2 cellular contexts compared by ENCODE assay signal in the genomic region with DNA sequence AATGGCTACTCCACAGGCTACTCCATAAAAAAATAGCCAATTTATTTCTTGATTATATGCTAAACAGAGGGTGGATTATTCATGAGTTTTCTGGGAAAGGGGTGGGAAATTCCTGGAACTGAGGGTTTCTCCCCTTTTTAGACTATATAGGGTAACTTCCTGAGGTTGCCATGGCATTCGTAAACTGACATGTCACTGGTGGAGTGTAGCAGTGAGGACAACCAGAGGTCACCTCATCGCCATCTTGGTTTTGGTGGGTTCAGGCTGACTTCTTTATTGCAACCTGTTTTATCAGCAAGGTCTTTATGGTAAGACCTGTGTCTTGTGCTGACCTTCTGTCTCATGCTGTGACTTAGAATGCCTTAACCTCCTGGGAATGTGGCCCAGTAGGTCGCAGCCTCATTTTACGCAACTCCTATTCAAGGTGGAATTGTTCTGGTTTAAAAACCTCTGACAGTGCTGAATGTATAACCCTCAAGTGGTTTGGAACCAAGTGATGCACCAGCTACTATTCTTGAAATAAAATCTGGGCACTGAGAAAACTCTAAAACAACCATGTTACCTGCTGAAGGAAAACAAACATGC.
TF ChIP-seq lines count a peak whose summit lies in the region.

No MANE protein-coding gene starts in this region.

TF ChIP-seq in GM23338, 12 proteins besides CTCF, POLR2A, EP300 and RAD21 (continues in another document):
- TF ChIP-seq CREB1 (CRISPR knock-in tag; IDR thresholded peaks at IDR 0.05; ENCODE audit: low read depth): no peak
- TF ChIP-seq EZH2 (IDR thresholded peaks at IDR 0.05; ENCODE audit: low read depth, unreplicated experiment): no peak
- no peak for TF ChIP-seq POLR2AphosphoS5 (IDR thresholded peaks at IDR 0.05; ENCODE audit: low read depth)
- TF ChIP-seq EZH2phosphoT487 (IDR thresholded peaks at IDR 0.05; ENCODE audit: unreplicated experiment): no peak
- no peak for TF ChIP-seq ETS1 (IDR thresholded peaks at IDR 0.05)
- TF ChIP-seq, protein P1, sequence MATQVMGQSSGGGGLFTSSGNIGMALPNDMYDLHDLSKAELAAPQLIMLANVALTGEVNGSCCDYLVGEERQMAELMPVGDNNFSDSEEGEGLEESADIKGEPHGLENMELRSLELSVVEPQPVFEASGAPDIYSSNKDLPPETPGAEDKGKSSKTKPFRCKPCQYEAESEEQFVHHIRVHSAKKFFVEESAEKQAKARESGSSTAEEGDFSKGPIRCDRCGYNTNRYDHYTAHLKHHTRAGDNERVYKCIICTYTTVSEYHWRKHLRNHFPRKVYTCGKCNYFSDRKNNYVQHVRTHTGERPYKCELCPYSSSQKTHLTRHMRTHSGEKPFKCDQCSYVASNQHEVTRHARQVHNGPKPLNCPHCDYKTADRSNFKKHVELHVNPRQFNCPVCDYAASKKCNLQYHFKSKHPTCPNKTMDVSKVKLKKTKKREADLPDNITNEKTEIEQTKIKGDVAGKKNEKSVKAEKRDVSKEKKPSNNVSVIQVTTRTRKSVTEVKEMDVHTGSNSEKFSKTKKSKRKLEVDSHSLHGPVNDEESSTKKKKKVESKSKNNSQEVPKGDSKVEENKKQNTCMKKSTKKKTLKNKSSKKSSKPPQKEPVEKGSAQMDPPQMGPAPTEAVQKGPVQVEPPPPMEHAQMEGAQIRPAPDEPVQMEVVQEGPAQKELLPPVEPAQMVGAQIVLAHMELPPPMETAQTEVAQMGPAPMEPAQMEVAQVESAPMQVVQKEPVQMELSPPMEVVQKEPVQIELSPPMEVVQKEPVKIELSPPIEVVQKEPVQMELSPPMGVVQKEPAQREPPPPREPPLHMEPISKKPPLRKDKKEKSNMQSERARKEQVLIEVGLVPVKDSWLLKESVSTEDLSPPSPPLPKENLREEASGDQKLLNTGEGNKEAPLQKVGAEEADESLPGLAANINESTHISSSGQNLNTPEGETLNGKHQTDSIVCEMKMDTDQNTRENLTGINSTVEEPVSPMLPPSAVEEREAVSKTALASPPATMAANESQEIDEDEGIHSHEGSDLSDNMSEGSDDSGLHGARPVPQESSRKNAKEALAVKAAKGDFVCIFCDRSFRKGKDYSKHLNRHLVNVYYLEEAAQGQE (IDR thresholded peaks at IDR 0.05; ENCODE audit: unreplicated experiment): no peak
- TF ChIP-seq, protein P2, sequence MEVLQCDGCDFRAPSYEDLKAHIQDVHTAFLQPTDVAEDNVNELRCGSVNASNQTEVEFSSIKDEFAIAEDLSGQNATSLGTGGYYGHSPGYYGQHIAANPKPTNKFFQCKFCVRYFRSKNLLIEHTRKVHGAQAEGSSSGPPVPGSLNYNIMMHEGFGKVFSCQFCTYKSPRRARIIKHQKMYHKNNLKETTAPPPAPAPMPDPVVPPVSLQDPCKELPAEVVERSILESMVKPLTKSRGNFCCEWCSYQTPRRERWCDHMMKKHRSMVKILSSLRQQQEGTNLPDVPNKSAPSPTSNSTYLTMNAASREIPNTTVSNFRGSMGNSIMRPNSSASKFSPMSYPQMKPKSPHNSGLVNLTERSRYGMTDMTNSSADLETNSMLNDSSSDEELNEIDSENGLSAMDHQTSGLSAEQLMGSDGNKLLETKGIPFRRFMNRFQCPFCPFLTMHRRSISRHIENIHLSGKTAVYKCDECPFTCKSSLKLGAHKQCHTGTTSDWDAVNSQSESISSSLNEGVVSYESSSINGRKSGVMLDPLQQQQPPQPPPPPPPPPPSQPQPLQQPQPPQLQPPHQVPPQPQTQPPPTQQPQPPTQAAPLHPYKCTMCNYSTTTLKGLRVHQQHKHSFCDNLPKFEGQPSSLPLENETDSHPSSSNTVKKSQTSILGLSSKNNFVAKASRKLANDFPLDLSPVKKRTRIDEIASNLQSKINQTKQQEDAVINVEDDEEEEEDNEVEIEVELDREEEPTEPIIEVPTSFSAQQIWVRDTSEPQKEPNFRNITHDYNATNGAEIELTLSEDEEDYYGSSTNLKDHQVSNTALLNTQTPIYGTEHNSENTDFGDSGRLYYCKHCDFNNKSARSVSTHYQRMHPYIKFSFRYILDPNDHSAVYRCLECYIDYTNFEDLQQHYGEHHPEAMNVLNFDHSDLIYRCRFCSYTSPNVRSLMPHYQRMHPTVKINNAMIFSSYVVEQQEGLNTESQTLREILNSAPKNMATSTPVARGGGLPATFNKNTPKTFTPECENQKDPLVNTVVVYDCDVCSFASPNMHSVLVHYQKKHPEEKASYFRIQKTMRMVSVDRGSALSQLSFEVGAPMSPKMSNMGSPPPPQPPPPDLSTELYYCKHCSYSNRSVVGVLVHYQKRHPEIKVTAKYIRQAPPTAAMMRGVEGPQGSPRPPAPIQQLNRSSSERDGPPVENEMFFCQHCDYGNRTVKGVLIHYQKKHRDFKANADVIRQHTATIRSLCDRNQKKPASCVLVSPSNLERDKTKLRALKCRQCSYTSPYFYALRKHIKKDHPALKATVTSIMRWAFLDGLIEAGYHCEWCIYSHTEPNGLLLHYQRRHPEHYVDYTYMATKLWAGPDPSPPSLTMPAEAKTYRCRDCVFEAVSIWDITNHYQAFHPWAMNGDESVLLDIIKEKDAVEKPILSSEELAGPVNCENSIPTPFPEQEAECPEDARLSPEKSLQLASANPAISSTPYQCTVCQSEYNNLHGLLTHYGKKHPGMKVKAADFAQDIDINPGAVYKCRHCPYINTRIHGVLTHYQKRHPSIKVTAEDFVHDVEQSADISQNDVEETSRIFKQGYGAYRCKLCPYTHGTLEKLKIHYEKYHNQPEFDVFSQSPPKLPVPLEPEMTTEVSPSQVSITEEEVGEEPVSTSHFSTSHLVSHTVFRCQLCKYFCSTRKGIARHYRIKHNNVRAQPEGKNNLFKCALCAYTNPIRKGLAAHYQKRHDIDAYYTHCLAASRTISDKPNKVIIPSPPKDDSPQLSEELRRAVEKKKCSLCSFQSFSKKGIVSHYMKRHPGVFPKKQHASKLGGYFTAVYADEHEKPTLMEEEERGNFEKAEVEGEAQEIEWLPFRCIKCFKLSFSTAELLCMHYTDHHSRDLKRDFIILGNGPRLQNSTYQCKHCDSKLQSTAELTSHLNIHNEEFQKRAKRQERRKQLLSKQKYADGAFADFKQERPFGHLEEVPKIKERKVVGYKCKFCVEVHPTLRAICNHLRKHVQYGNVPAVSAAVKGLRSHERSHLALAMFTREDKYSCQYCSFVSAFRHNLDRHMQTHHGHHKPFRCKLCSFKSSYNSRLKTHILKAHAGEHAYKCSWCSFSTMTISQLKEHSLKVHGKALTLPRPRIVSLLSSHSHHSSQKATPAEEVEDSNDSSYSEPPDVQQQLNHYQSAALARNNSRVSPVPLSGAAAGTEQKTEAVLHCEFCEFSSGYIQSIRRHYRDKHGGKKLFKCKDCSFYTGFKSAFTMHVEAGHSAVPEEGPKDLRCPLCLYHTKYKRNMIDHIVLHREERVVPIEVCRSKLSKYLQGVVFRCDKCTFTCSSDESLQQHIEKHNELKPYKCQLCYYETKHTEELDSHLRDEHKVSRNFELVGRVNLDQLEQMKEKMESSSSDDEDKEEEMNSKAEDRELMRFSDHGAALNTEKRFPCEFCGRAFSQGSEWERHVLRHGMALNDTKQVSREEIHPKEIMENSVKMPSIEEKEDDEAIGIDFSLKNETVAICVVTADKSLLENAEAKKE (CRISPR knock-in tag; IDR thresholded peaks at IDR 0.05): no peak
- no peak for TF ChIP-seq STAT1 (IDR thresholded peaks at IDR 0.05; ENCODE audit: unreplicated experiment)
- no peak for TF ChIP-seq JUNB (IDR thresholded peaks at IDR 0.05; ENCODE audit: unreplicated experiment)

TF ChIP-seq in K562, 482 proteins besides CTCF, POLR2A, EP300 and RAD21:
- TF ChIP-seq, protein P3, sequence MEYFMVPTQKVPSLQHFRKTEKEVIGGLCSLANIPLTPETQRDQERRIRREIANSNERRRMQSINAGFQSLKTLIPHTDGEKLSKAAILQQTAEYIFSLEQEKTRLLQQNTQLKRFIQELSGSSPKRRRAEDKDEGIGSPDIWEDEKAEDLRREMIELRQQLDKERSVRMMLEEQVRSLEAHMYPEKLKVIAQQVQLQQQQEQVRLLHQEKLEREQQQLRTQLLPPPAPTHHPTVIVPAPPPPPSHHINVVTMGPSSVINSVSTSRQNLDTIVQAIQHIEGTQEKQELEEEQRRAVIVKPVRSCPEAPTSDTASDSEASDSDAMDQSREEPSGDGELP (CRISPR knock-in tag; IDR thresholded peaks at IDR 0.05; ENCODE audit: borderline replicate concordance): no peak
- TF ChIP-seq, protein P4, sequence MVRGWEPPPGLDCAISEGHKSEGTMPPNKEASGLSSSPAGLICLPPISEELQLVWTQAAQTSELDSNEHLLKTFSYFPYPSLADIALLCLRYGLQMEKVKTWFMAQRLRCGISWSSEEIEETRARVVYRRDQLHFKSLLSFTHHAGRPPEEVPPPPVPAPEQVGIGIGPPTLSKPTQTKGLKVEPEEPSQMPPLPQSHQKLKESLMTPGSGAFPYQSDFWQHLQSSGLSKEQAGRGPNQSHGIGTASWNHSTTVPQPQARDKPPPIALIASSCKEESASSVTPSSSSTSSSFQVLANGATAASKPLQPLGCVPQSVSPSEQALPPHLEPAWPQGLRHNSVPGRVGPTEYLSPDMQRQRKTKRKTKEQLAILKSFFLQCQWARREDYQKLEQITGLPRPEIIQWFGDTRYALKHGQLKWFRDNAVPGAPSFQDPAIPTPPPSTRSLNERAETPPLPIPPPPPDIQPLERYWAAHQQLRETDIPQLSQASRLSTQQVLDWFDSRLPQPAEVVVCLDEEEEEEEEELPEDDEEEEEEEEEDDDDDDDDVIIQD (CRISPR knock-in tag; IDR thresholded peaks at IDR 0.05): no peak
- no peak for TF ChIP-seq ZNF644 (tag; IDR thresholded peaks at IDR 0.05; ENCODE audit: low read depth)
- no peak for TF ChIP-seq PBX2 (CRISPR knock-in tag; IDR thresholded peaks at IDR 0.05; ENCODE audit: low read depth)
- TF ChIP-seq PBX2 (tag; conservative IDR thresholded peaks at IDR 0.05; ENCODE audit: low read depth): no peak
- TF ChIP-seq, protein P5, sequence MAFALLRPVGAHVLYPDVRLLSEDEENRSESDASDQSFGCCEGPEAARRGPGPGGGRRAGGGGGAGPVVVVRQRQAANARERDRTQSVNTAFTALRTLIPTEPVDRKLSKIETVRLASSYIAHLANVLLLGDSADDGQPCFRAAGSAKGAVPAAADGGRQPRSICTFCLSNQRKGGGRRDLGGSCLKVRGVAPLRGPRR (CRISPR knock-in tag; IDR thresholded peaks at IDR 0.05): no peak
- TF ChIP-seq VEZF1 (CRISPR knock-in tag; IDR thresholded peaks at IDR 0.05): no peak
- no peak for TF ChIP-seq TOE1 (IDR thresholded peaks at IDR 0.05; ENCODE audit: borderline replicate concordance)
- TF ChIP-seq TOE1 (CRISPR knock-in tag; IDR thresholded peaks at IDR 0.05; ENCODE audit: borderline replicate concordance, low read depth): no peak
- no peak for TF ChIP-seq NELFE (IDR thresholded peaks at IDR 0.05; ENCODE audit: insufficient read depth, insufficient read length)
- no peak for TF ChIP-seq ZNF408 (CRISPR knock-in tag; IDR thresholded peaks at IDR 0.05; ENCODE audit: low read depth)
- TF ChIP-seq MECOM (CRISPR knock-in tag; IDR thresholded peaks at IDR 0.05): no peak
- TF ChIP-seq, protein P6, sequence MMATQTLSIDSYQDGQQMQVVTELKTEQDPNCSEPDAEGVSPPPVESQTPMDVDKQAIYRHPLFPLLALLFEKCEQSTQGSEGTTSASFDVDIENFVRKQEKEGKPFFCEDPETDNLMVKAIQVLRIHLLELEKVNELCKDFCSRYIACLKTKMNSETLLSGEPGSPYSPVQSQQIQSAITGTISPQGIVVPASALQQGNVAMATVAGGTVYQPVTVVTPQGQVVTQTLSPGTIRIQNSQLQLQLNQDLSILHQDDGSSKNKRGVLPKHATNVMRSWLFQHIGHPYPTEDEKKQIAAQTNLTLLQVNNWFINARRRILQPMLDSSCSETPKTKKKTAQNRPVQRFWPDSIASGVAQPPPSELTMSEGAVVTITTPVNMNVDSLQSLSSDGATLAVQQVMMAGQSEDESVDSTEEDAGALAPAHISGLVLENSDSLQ (IDR thresholded peaks at IDR 0.05): 0 out of 2 replicates have a peak, but pooled peaks have one; percentile 11
- peak; percentile 69 for TF ChIP-seq RFX1 (IDR thresholded peaks at IDR 0.05)
- TF ChIP-seq STAT5A (IDR thresholded peaks at IDR 0.05; ENCODE audit: borderline replicate concordance, low read length): peak; percentile 47; the same call in 1 of the 2 replicates
- TF ChIP-seq SRF (CRISPR knock-in tag; IDR thresholded peaks at IDR 0.05): peak in 1 of 2 experiments; percentile 68; a peak in 1 of 4 replicates
- peak; percentile 80; the same call in 1 of the 2 replicates for TF ChIP-seq ESRRA (IDR thresholded peaks at IDR 0.05; ENCODE audit: borderline replicate concordance, low read depth)
- TF ChIP-seq YY1 (IDR thresholded peaks at IDR 0.05; ENCODE audit: borderline replicate concordance in 1 of 3, control insufficient read depth in 1 of 3, extremely low read depth in 1 of 3, insufficient read depth in 3 of 3, insufficient read length in 1 of 3, insufficient replicate concordance in 2 of 3, low read depth in 1 of 3, low read length in 2 of 3): peak in 1 of 3 experiments; percentile 11
- TF ChIP-seq XRCC5 (IDR thresholded peaks at IDR 0.05; ENCODE audit: low read depth, low read length): no peak
